Comparison of ENCODE assay signal across 10 cellular contexts in genomic region chr18:48408111-48408726, GRCh38. TPM values are rescaled to one million over a fixed set of nuclear protein-coding genes. Genes with fewer than 3 reads are reported as not detected.
DNase-seq lines count a peak whose midpoint lies in the region; ATAC-seq and TF ChIP-seq lines count a peak whose summit lies in the region.
"Had no signal": no experiment of that assay in that cellular context is flagged by ENCODE, and none has a peak within 500 bp of the region (broad histone marks: within the 10 kb centered on the region; RNA-seq: fewer than 3 reads in every experiment).

No MANE protein-coding gene starts in this region.

- DNase-seq in DMS79 (lab: John Stamatoyannopoulos, UW) (peak; percentile 14), T-helper 17 cell (no peak), heart right ventricle (peak in 1 of 2 donors; percentile 27), retina (peak; percentile 59), NCI-H1694 treated with DMSO at 0.1 percent for 48 hours (lab: John Stamatoyannopoulos, UW) (no peak), activated gamma-delta T cell treated with Interleukin-2 at 50 U/mL for 16 hours (no peak)
- DNase-seq: cortex of kidney, NCI-H446 had no signal

- WGBS in heart right ventricle, 2 donors: 10 to 11% methylated on average over 42 of the region's 42 CpGs

- H3K27me3 ChIP-seq in heart right ventricle: peaks cover 0 to 67% (median 37%) of the 10 kb centered on the region in 7 donors

- H3K27ac ChIP-seq in heart right ventricle: peak overlapping the region in 4 of 10 donors; percentile 2 to 79 (median 55)

- H3K36me3 Mint-ChIP-seq in T-helper 17 cell (ENCODE audit: low read depth): peaks cover under 1% of the 10 kb centered on the region

- H3K9me3 ChIP-seq in T-helper 17 cell (ENCODE audit: control insufficient read depth, low read length, poor library complexity, severe bottlenecking) (no peaks in the 10 kb centered on the region), heart right ventricle (no peaks in the 10 kb centered on the region)

- H3K27ac Mint-ChIP-seq in T-helper 17 cell: no peak overlapping the region

- ATAC-seq in T-helper 17 cell (no peak), heart right ventricle (no peak), GM18511 (IDR thresholded peaks at IDR 0.05; ENCODE audit: unreplicated experiment) (no peak), HG02884 (IDR thresholded peaks at IDR 0.05; ENCODE audit: unreplicated experiment) (no peak)

- no peak for TF ChIP-seq CTCF in heart right ventricle (IDR thresholded peaks at IDR 0.05)

- peaks cover 5 to 27% (median 14%) of the 10 kb centered on the region in 9 donors for H3K4me1 ChIP-seq in heart right ventricle

- H3K36me3 ChIP-seq in heart right ventricle: no peaks in the 10 kb centered on the region

- intact Hi-C loops in heart right ventricle (cut with DNase I): loop anchor here in 4 of 10 donors (5.0 to 10.0 kb wide), 3 partner anchors 63 to 246 kb away; no protein-coding TSS in a partner anchor

- H3K4me3 ChIP-seq in heart right ventricle: peak overlapping the region in 9 of 10 donors; percentile 56 to 92 (median 78)

- peaks cover 12% of the 10 kb centered on the region for H3K4me1 Mint-ChIP-seq in T-helper 17 cell

- peaks cover 62% of the 10 kb centered on the region for H3K27me3 Mint-ChIP-seq in T-helper 17 cell

- H3K4me3 Mint-ChIP-seq in T-helper 17 cell: peak overlapping the region; percentile 77

RNA-seq across cellular contexts. Expression of gene ZBTB7C, which starts 1.0 kb away (rescaled TPM):
- total RNA-seq in T-helper 17 cell: under 1 TPM in 1 of 2 donors, not detected in 1; 0.07 TPM
- total RNA-seq in heart right ventricle: 1 to 10 TPM in 8 of 10 donors, under 1 TPM in 2; 0.86 to 6.3 (median 1.5) TPM
- polyA plus RNA-seq in heart right ventricle: under 1 TPM; 0.49 to 0.80 TPM

Comparison
In these comparisons a context has a peak if more than half of its experiments do, and no peak if none do; other contexts are left out.
1. DNase-seq: peak in DMS79 (single experiment) and retina (single experiment); none in T-helper 17 cell (0 of 3), NCI-H1694 treated with DMSO at 0.1 percent for 48 hours (single experiment) and activated gamma-delta T cell treated with Interleukin-2 at 50 U/mL for 16 hours (single experiment).